In the genomic region with DNA sequence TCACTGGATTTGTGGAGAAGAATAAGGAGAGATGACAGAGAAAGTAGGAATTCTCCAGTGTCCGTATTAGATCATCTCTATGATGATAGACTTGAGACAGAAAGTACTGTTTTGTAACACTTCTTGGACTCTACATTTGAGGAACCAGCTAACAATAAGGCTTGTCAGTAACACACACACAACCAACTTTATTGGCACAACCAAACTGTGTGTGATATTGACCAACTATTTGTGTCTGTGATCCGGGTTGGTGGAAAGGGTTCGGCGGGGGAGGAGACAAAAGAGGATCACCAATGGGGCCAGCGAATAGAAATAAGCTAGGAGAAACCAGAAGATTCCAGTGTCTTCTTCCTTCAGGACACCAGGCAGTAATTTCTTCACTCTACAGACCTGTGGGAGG, we compare ENCODE assay signal across 22 cellular contexts.
A peak's percentile ranks its signal among the peaks of the same experiment; 100 is the strongest.
DNase-seq lines count a peak whose midpoint lies in the region; ATAC-seq, FAIRE-seq and TF ChIP-seq lines count a peak whose summit lies in the region.
"Had no signal": no experiment of that assay in that cellular context is flagged by ENCODE, and none has a peak within 500 bp of the region (broad histone marks: within the 10 kb centered on the region; RNA-seq: fewer than 3 reads in every experiment).

No MANE protein-coding gene starts in this region.

- peaks cover 5% of the 10 kb centered on the region for H3K4me1 ChIP-seq in HepG2 (ENCODE audit: insufficient read depth, low read length)
- H3K4me1 ChIP-seq in right lobe of liver: no peaks in the 10 kb centered on the region
- peaks cover 25% of the 10 kb centered on the region for H3K4me1 ChIP-seq in endodermal cell (ENCODE audit: control insufficient read depth, insufficient read depth, low read length)
- H3K4me1 ChIP-seq: Caco-2 had no signal

- TF ChIP-seq POLR2A in HepG2 (IDR thresholded peaks at IDR 0.05; ENCODE audit: insufficient read depth in 1 of 2, low read depth in 2 of 2, low read length in 2 of 2) (no peak), right lobe of liver (IDR thresholded peaks at IDR 0.05) (no peak)

- no peak for TF ChIP-seq CTCF in HepG2 (CRISPR knock-in tag; IDR thresholded peaks at IDR 0.05)
- TF ChIP-seq CTCF in right lobe of liver (IDR thresholded peaks at IDR 0.05): no peak
- no peak for TF ChIP-seq CTCF in endodermal cell (conservative IDR thresholded peaks at IDR 0.05)
- TF ChIP-seq CTCF in neural crest cell (conservative IDR thresholded peaks at IDR 0.05): no peak

- no peak overlapping the region for H3K4me2 ChIP-seq in HepG2 (ENCODE audit: low read depth, low read length)
- H3K4me2 ChIP-seq: BLaER1, GM23338 had no signal

- H3K9ac ChIP-seq in HepG2 (ENCODE audit: insufficient read depth, low read depth, low read length) (no peak overlapping the region), endodermal cell (ENCODE audit: extremely low read depth, low read length, poor library complexity, severe bottlenecking) (no peak overlapping the region)
- H3K9ac ChIP-seq: BLaER1 had no signal

- H3K9me3 ChIP-seq in HepG2 (ENCODE audit: low read length) (no peaks in the 10 kb centered on the region), right lobe of liver (no peaks in the 10 kb centered on the region), endodermal cell (ENCODE audit: control insufficient read depth, low read length) (no peaks in the 10 kb centered on the region)
- H3K9me3 ChIP-seq: BLaER1, Caco-2 had no signal

- H2AFZ ChIP-seq in HepG2 (ENCODE audit: low read length): no peak overlapping the region
- H2AFZ ChIP-seq: GM23338 had no signal

- H3K27me3 Mint-ChIP-seq in endodermal cell (ENCODE audit: insufficient read depth) (no peaks in the 10 kb centered on the region), neural crest cell (ENCODE audit: low read depth) (no peaks in the 10 kb centered on the region)
- peaks cover 2% of the 10 kb centered on the region for H3K27me3 Mint-ChIP-seq in activated CD8-positive, alpha-beta T cell treated with anti-CD3 and anti-CD28 coated beads, Interleukin-2, amount 10 ng/mL, durations not matched to agents 7 days and 5 days (ENCODE audit: low read depth)
- H3K27me3 Mint-ChIP-seq: CD4-positive, CD25-positive, alpha-beta regulatory T cell had no signal

- WGBS in HepG2 (ENCODE audit: low lambda C conversion rate): 36% methylated on average over 5 of the region's 5 CpGs
- WGBS in right lobe of liver (ENCODE audit: insufficient coverage, low coverage, low lambda C conversion rate, missing lambda C conversion rate): 58% methylated on average over 3 of the region's 5 CpGs
- 80 to 83% methylated on average over 1 to 5 of the region's 5 CpGs for WGBS in endodermal cell (ENCODE audit: insufficient coverage in 1 of 2, insufficient read length in 1 of 2), 2 experiments

- BruUV-seq in HepG2 (replicated peaks; lab: Mats Ljungman, UMichigan): no TSS peak

- TF ChIP-seq EP300 in HepG2 (IDR thresholded peaks at IDR 0.05; ENCODE audit: low read depth in 2 of 2, low read length in 2 of 2) (no peak), HepG2 (CRISPR knock-in tag; IDR thresholded peaks at IDR 0.05; ENCODE audit: borderline replicate concordance) (no peak)

- no peak overlapping the region for H3K4me3 Mint-ChIP-seq in endodermal cell
- no peak overlapping the region for H3K4me3 Mint-ChIP-seq in neural crest cell
- no peak overlapping the region for H3K4me3 Mint-ChIP-seq in activated CD8-positive, alpha-beta T cell treated with anti-CD3 and anti-CD28 coated beads, Interleukin-2, amount 10 ng/mL, durations not matched to agents 7 days and 5 days
- H3K4me3 Mint-ChIP-seq: B cell; CD4-positive, CD25-positive, alpha-beta regulatory T cell; CD8-positive, alpha-beta T cell; GM23338; H9; HFFc6 had no signal

- DNase-seq in HepG2 (ENCODE audit: low spot score): no peak
- no peak for DNase-seq in right lobe of liver
- DNase-seq in endodermal cell: peak; percentile 49
- no peak for DNase-seq in neural crest cell (ENCODE audit: low read depth, low spot score)
- DNase-seq in KG1 (lab: John Stamatoyannopoulos, UW): no peak
- DNase-seq in activated CD8-positive, alpha-beta T cell treated with anti-CD3 and anti-CD28 coated beads, Interleukin-2, amount 10 ng/mL, durations not matched to agents 7 days and 5 days: no peak
- DNase-seq: Caco-2; CD4-positive, CD25-positive, alpha-beta regulatory T cell; CD8-positive, alpha-beta T cell; DMS153; DMS79; EL; GDM1; H9; HFFc6 had no signal

- CTCF ChIA-PET in HepG2 (lab: Yijun Ruan, JAX; ENCODE audit: low intra/inter-chr PET ratio, low total read pairs): no interaction called here
- CTCF ChIA-PET in activated CD8-positive, alpha-beta T cell treated with anti-CD3 and anti-CD28 coated beads, Interleukin-2, amount 10 ng/mL, durations not matched to agents 7 days and 5 days (lab: Charles Lee): no interaction called here

- H4K20me1 ChIP-seq in HepG2 (ENCODE audit: insufficient read depth, low read length): no peaks in the 10 kb centered on the region
- H4K20me1 ChIP-seq: BLaER1 had no signal

- POLR2A ChIA-PET in HepG2 (lab: Yijun Ruan, JAX): no interaction called here
- POLR2A ChIA-PET in activated CD8-positive, alpha-beta T cell treated with anti-CD3 and anti-CD28 coated beads, Interleukin-2, amount 10 ng/mL, durations not matched to agents 7 days and 5 days (lab: Charles Lee): no interaction called here

- intact Hi-C loops in HepG2 (cut with micrococcal nuclease; ENCODE audit: unreplicated experiment): no loop called here
- intact Hi-C loops in right lobe of liver (cut with DNase I): no loop called here

- peaks cover 0 to 12% of the 10 kb centered on the region in 2 experiments; a peak in 1 of 5 replicates for H3K27me3 ChIP-seq in HepG2 (ENCODE audit: control insufficient read depth in 1 of 2, insufficient read depth in 2 of 2, low read length in 2 of 2)
- H3K27me3 ChIP-seq in right lobe of liver: no peaks in the 10 kb centered on the region
- no peaks in the 10 kb centered on the region for H3K27me3 ChIP-seq in endodermal cell (ENCODE audit: control insufficient read depth, insufficient read depth, low read length, poor library complexity, severe bottlenecking)
- H3K27me3 ChIP-seq: BLaER1 had no signal

- H3K9me3 Mint-ChIP-seq in endodermal cell (no peaks in the 10 kb centered on the region), neural crest cell (no peaks in the 10 kb centered on the region)
- H3K9me3 Mint-ChIP-seq in activated CD8-positive, alpha-beta T cell treated with anti-CD3 and anti-CD28 coated beads, Interleukin-2, amount 10 ng/mL, durations not matched to agents 7 days and 5 days (ENCODE audit: insufficient read depth): no peaks in the 10 kb centered on the region
- H3K9me3 Mint-ChIP-seq: CD4-positive, CD25-positive, alpha-beta regulatory T cell; CD8-positive, alpha-beta T cell; GM23338; H9; HFFc6 had no signal

- peak; percentile 12 for FAIRE-seq in HepG2 (lab: Jason Lieb, UNC)
- FAIRE-seq: A204.1, GM12878 had no signal

- no peaks in the 10 kb centered on the region for H3K36me3 Mint-ChIP-seq in endodermal cell (ENCODE audit: low read depth)
- no peaks in the 10 kb centered on the region for H3K36me3 Mint-ChIP-seq in neural crest cell (ENCODE audit: low read depth)
- no peaks in the 10 kb centered on the region for H3K36me3 Mint-ChIP-seq in activated CD8-positive, alpha-beta T cell treated with anti-CD3 and anti-CD28 coated beads, Interleukin-2, amount 10 ng/mL, durations not matched to agents 7 days and 5 days (ENCODE audit: low read depth)
- H3K36me3 Mint-ChIP-seq: CD4-positive, CD25-positive, alpha-beta regulatory T cell; CD8-positive, alpha-beta T cell had no signal

- ATAC-seq in HepG2 (no peak), right lobe of liver (no peak)
- no peak for ATAC-seq in activated CD8-positive, alpha-beta T cell treated with anti-CD3 and anti-CD28 coated beads, Interleukin-2, amount 10 ng/mL, durations not matched to agents 7 days and 5 days
- ATAC-seq: CD8-positive, alpha-beta T cell; GM12878; GM23338 had no signal

- H3K79me2 ChIP-seq in HepG2 (ENCODE audit: insufficient read depth, low read length): no peaks in the 10 kb centered on the region

- in situ Hi-C loops in HepG2 (cut with HindIII; ENCODE audit: extremely low pct_ligation_motif_present, low pct_unique_long_range_greater_than_20kb): no loop called here

- H3K36me3 ChIP-seq in HepG2 (replicated peaks in 1 of 2; ENCODE audit: control insufficient read depth in 1 of 2, insufficient read depth in 2 of 2, low read length in 2 of 2) (no peaks in the 10 kb centered on the region), right lobe of liver (no peaks in the 10 kb centered on the region), endodermal cell (ENCODE audit: control insufficient read depth, insufficient read depth, low read length) (no peaks in the 10 kb centered on the region)
- H3K36me3 ChIP-seq: BLaER1 had no signal

- no peak for TF ChIP-seq RAD21 in HepG2 (CRISPR knock-in tag; IDR thresholded peaks at IDR 0.05)

- H3K27ac ChIP-seq in HepG2 (ENCODE audit: extremely low read length, insufficient read depth, low read length) (no peak overlapping the region), right lobe of liver (no peak overlapping the region), endodermal cell (ENCODE audit: low read depth, low read length) (no peak overlapping the region)
- H3K27ac ChIP-seq: 22Rv1, BLaER1, C4-2B had no signal

- no peak overlapping the region for H3K27ac Mint-ChIP-seq in endodermal cell
- peak overlapping the region; percentile 16 for H3K27ac Mint-ChIP-seq in neural crest cell (ENCODE audit: unreplicated experiment)
- H3K27ac Mint-ChIP-seq in activated CD8-positive, alpha-beta T cell treated with anti-CD3 and anti-CD28 coated beads, Interleukin-2, amount 10 ng/mL, durations not matched to agents 7 days and 5 days: no peak overlapping the region
- H3K27ac Mint-ChIP-seq: B cell; CD4-positive, CD25-positive, alpha-beta regulatory T cell; CD8-positive, alpha-beta T cell; GM23338; H9; HFFc6 had no signal

- peaks cover 32% of the 10 kb centered on the region for H3K4me1 Mint-ChIP-seq in endodermal cell
- peaks cover 11% of the 10 kb centered on the region for H3K4me1 Mint-ChIP-seq in neural crest cell
- H3K4me1 Mint-ChIP-seq in activated CD8-positive, alpha-beta T cell treated with anti-CD3 and anti-CD28 coated beads, Interleukin-2, amount 10 ng/mL, durations not matched to agents 7 days and 5 days (ENCODE audit: low read depth): peaks cover 5% of the 10 kb centered on the region

- no peak overlapping the region for H3K4me3 ChIP-seq in HepG2 (replicated peaks in 1 of 3; ENCODE audit: insufficient read depth in 1 of 3, low read depth in 2 of 3, low read length in 3 of 3)
- no peak overlapping the region for H3K4me3 ChIP-seq in right lobe of liver
- H3K4me3 ChIP-seq in endodermal cell (ENCODE audit: low read length): no peak overlapping the region
- H3K4me3 ChIP-seq: BLaER1, GM12878, GM23338 had no signal

TF ChIP-seq in HepG2, 621 proteins besides CTCF, POLR2A, EP300 and RAD21 (continues in another document):
- no peak for TF ChIP-seq ZNF570 (CRISPR knock-in tag; IDR thresholded peaks at IDR 0.05; ENCODE audit: borderline replicate concordance)
- TF ChIP-seq PITX1 (CRISPR knock-in tag; IDR thresholded peaks at IDR 0.05): no peak
- no peak for TF ChIP-seq REPIN1 (CRISPR knock-in tag; IDR thresholded peaks at IDR 0.05; ENCODE audit: borderline replicate concordance, low read depth)
- TF ChIP-seq GTF3A (CRISPR knock-in tag; conservative IDR thresholded peaks at IDR 0.05): no peak
- no peak for TF ChIP-seq ZSCAN30 (CRISPR knock-in tag; IDR thresholded peaks at IDR 0.05)
